Comparison of ENCODE assay signal across 3 cellular contexts in genomic region chr9:4284925-4285324, GRCh38.
TF ChIP-seq lines count a peak whose summit lies in the region.

No MANE protein-coding gene starts in this region.

TF ChIP-seq in HepG2, 621 proteins besides CTCF, POLR2A, EP300 and RAD21 (continues in another document):
- no peak for TF ChIP-seq MXI1 (IDR thresholded peaks at IDR 0.05; ENCODE audit: borderline replicate concordance, low read depth, low read length)
- 0 out of 2 replicates have a peak, but pooled peaks have one; percentile 10 for TF ChIP-seq MAFF (IDR thresholded peaks at IDR 0.05; ENCODE audit: low read depth, low read length)
- no peak for TF ChIP-seq ZNF180 (CRISPR knock-in tag; IDR thresholded peaks at IDR 0.05; ENCODE audit: borderline replicate concordance, low read depth)
- no peak for TF ChIP-seq ZNF674 (CRISPR knock-in tag; IDR thresholded peaks at IDR 0.05; ENCODE audit: low read depth)
- no peak for TF ChIP-seq SUZ12 (IDR thresholded peaks at IDR 0.05; ENCODE audit: low read depth, low read length)
- TF ChIP-seq PHF21A (CRISPR knock-in tag; IDR thresholded peaks at IDR 0.05), result no peak
- TF ChIP-seq MTA3 (CRISPR knock-in tag; IDR thresholded peaks at IDR 0.05), result no peak
- TF ChIP-seq MAFK (conservative IDR thresholded peaks at IDR 0.05 in 1 of 2, IDR thresholded peaks at IDR 0.05 in 1 of 2; ENCODE audit: low read length in 2 of 2), result peak in 1 of 2 experiments; percentile 49; a peak in 2 of 4 replicates
- no peak for TF ChIP-seq ATF6 (CRISPR knock-in tag; conservative IDR thresholded peaks at IDR 0.05)
- no peak for TF ChIP-seq TAF15 (IDR thresholded peaks at IDR 0.05; ENCODE audit: low read depth, low read length, poor library complexity, severe bottlenecking)
- TF ChIP-seq THYN1 (CRISPR knock-in tag; IDR thresholded peaks at IDR 0.05; ENCODE audit: borderline replicate concordance, low read depth), result no peak
- no peak for TF ChIP-seq CSRNP1 (CRISPR knock-in tag; IDR thresholded peaks at IDR 0.05)

TF ChIP-seq in A549, 52 proteins besides CTCF, POLR2A, EP300 and RAD21:
- TF ChIP-seq MAFK (IDR thresholded peaks at IDR 0.05; ENCODE audit: partially characterized antibody) (peak; percentile 70), MAZ (IDR thresholded peaks at IDR 0.05; ENCODE audit: borderline replicate concordance, low read depth, low read length) (no peak)

TF ChIP-seq in IMR-90, 13 proteins besides CTCF, POLR2A, EP300 and RAD21:
- TF ChIP-seq RCOR1 (IDR thresholded peaks at IDR 0.05; ENCODE audit: insufficient replicate concordance, low read length), result no peak
- TF ChIP-seq MAZ (IDR thresholded peaks at IDR 0.05; ENCODE audit: borderline replicate concordance, low read depth, low read length), result no peak
- TF ChIP-seq MAFK (IDR thresholded peaks at IDR 0.05; ENCODE audit: low read depth, low read length), result peak; percentile 54
